2 cellular contexts compared by ENCODE assay signal in the genomic region with DNA sequence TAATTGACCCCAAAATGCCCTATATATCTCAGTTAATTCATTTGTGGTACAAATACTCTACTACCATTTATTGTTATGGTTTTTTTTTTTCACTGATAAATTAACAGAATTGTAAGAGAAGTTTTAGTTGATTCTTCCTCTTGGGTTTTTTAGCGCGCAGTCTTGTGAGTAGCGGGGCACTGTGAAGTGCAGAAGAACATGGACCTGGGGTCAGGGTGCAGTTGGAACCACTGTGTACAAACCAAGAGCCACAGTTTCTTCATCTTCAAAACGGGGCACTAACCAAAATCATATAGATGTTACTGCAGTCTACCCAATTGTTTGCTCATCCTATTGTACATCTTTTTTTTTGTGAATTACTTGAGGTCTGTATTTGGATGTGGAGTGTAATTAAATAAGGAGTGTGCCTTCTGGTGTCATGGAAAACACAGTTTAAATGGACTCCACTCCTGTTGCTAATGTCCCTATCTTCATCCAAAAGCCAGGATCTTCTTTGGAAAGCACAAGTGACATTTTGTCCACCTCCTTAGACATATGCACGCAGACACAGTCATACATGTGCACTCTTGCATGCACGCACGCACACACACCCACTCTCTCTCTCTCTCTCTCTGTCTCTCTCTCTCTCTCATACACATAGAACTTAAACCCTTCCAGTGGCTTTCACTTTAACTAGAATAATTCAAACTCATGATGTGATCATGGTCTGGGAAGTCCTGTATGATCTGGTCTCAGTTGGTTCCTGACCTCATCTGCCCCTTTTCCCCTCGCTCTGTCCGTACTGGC.
A peak's percentile ranks its signal among the peaks of the same experiment; 100 is the strongest.
TF ChIP-seq lines count a peak whose summit lies in the region.

No MANE protein-coding gene starts in this region.

TF ChIP-seq in HEK293, 187 proteins besides CTCF, POLR2A, EP300 and RAD21:
- TF ChIP-seq ZNF596 (tag by site-specific recombination; IDR thresholded peaks at IDR 0.05) (peak; percentile 51; the same call in 1 of the 2 replicates), WT1 (tag by site-specific recombination; IDR thresholded peaks at IDR 0.05) (no peak)

TF ChIP-seq in HepG2, 621 proteins besides CTCF, POLR2A, EP300 and RAD21 (continued from another document):
- TF ChIP-seq ZNF841 (CRISPR knock-in tag; IDR thresholded peaks at IDR 0.05; ENCODE audit: borderline replicate concordance), result no peak
- TF ChIP-seq ZFX (CRISPR knock-in tag; IDR thresholded peaks at IDR 0.05; ENCODE audit: low read depth), result no peak
- TF ChIP-seq CEBPB (IDR thresholded peaks at IDR 0.05; ENCODE audit: borderline replicate concordance, low read depth, low read length), result no peak
- TF ChIP-seq SP4 (CRISPR knock-in tag; IDR thresholded peaks at IDR 0.05), result no peak
- peak; percentile 36; the same call in 1 of the 2 replicates for TF ChIP-seq HNF4A (CRISPR knock-in tag; IDR thresholded peaks at IDR 0.05)
- TF ChIP-seq, protein P1, sequence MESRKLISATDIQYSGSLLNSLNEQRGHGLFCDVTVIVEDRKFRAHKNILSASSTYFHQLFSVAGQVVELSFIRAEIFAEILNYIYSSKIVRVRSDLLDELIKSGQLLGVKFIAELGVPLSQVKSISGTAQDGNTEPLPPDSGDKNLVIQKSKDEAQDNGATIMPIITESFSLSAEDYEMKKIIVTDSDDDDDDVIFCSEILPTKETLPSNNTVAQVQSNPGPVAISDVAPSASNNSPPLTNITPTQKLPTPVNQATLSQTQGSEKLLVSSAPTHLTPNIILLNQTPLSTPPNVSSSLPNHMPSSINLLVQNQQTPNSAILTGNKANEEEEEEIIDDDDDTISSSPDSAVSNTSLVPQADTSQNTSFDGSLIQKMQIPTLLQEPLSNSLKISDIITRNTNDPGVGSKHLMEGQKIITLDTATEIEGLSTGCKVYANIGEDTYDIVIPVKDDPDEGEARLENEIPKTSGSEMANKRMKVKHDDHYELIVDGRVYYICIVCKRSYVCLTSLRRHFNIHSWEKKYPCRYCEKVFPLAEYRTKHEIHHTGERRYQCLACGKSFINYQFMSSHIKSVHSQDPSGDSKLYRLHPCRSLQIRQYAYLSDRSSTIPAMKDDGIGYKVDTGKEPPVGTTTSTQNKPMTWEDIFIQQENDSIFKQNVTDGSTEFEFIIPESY (CRISPR knock-in tag; IDR thresholded peaks at IDR 0.05), result peak; percentile 68
- TF ChIP-seq ZNF816 (CRISPR knock-in tag; IDR thresholded peaks at IDR 0.05; ENCODE audit: borderline replicate concordance), result no peak
- TF ChIP-seq ZNF292 (CRISPR knock-in tag; IDR thresholded peaks at IDR 0.05; ENCODE audit: borderline replicate concordance, low read depth), result no peak
TF ChIP-seq in HepG2: peak in this region for 3.
